Comparison of ENCODE assay signal across 14 cellular contexts in the genomic region with DNA sequence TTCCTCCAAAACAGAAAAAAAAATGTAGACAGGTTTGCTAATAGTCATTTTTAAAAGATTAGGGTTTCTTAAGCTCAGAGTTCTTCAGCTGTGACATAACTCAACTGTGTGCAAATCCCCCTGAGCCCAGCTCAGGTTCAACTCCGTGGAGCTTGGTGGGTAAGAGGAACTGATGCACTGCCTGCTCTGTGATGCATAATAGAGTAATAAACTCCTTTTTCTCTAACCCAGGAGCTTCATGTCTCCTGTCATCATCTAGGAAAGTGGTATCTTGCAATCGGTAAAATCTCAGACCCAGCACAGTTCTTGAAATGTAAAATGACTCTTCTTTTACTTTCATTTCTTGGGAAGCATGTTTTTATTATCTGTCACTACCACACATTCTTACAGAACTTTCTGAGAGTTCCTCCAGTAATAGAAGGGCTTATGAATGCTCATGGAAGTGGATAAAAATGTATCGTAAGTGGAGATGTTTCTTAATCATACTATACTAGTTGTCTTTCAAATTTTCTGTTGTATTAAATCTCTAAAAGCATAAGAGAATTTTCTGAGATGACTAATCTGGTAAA.
DNase-seq lines count a peak whose midpoint lies in the region; ATAC-seq and TF ChIP-seq lines count a peak whose summit lies in the region.
"Had no signal": no experiment of that assay in that cellular context is flagged by ENCODE, and none has a peak within 500 bp of the region (broad histone marks: within the 10 kb centered on the region; RNA-seq: fewer than 3 reads in every experiment).

No MANE protein-coding gene starts in this region.

- H3K27ac ChIP-seq in AG04450 (ENCODE audit: low read depth, low read length) (no peak overlapping the region), WERI-Rb-1 (no peak overlapping the region), muscle layer of duodenum (ENCODE audit: low read length) (no peak overlapping the region)
- H3K27ac ChIP-seq: dorsolateral prefrontal cortex had no signal

- ATAC-seq in HG02981 (IDR thresholded peaks at IDR 0.05; ENCODE audit: unreplicated experiment): peak; percentile 65
- no peak for ATAC-seq in GM18868 (IDR thresholded peaks at IDR 0.05; ENCODE audit: unreplicated experiment)
- ATAC-seq: left cardiac atrium had no signal

- CTCF ChIA-PET in AG04450 (lab: Charles Lee): interaction anchor here (1.1 kb wide), 1 partner anchor 10 kb away, joined by 3 read pairs; no protein-coding TSS in a partner anchor

- H3K4me3 ChIP-seq in AG04450 (ENCODE audit: low read depth, low read length) (peak overlapping the region; percentile 34), WERI-Rb-1 (ENCODE audit: low read depth, low read length) (no peak overlapping the region), muscle layer of duodenum (ENCODE audit: low read depth in 1 of 2, low read length in 2 of 2) (peak overlapping the region; percentile 12 to 37)

- TF ChIP-seq CTCF in AG04450 (IDR thresholded peaks at IDR 0.05; ENCODE audit: low read depth, low read length) (no peak), WERI-Rb-1 (IDR thresholded peaks at IDR 0.05; ENCODE audit: low read depth, low read length) (no peak)

- H3K27me3 ChIP-seq in AG04450 (ENCODE audit: control insufficient read depth, insufficient read depth, low read length): no peaks in the 10 kb centered on the region
- no peaks in the 10 kb centered on the region for H3K27me3 ChIP-seq in WERI-Rb-1 (ENCODE audit: insufficient read depth, low read depth, severe bottlenecking)
- H3K27me3 ChIP-seq in muscle layer of duodenum (ENCODE audit: low read depth, low read length): no peaks in the 10 kb centered on the region
- H3K27me3 ChIP-seq: BE2C had no signal

- no peak for DNase-seq in AG04450 (ENCODE audit: low read depth, low spot score)
- DNase-seq in WERI-Rb-1: peak; percentile 32
- DNase-seq in HPDE6-E6E7 (ENCODE audit: extremely low spot score): no peak
- no peak for DNase-seq in erythroblast (lab: John Stamatoyannopoulos, UW)
- DNase-seq in activated effector memory CD4-positive, alpha-beta T cell treated with Interleukin-2 at 50 U/mL for 16 hours: no peak
- DNase-seq: BE2C, dorsolateral prefrontal cortex, left cardiac atrium, NCI-H1105 treated with DMSO at 0.1 percent for 48 hours, NCI-H510A treated with DMSO at 0.1 percent for 48 hours, SHP77 treated with DMSO at 0.1 percent for 48 hours had no signal

- H3K36me3 ChIP-seq in WERI-Rb-1 (no peaks in the 10 kb centered on the region), muscle layer of duodenum (ENCODE audit: control insufficient read depth in 1 of 2, insufficient read depth in 2 of 2, low read length in 2 of 2) (no peaks in the 10 kb centered on the region)
- H3K36me3 ChIP-seq: BE2C had no signal

- no peaks in the 10 kb centered on the region for H3K4me1 ChIP-seq in muscle layer of duodenum (ENCODE audit: control insufficient read depth in 1 of 2, insufficient read depth in 2 of 2, low read length in 2 of 2)
- H3K4me1 ChIP-seq: BE2C had no signal

- POLR2A ChIA-PET in AG04450 (lab: Yijun Ruan, JAX): no interaction called here

- H3K9me3 ChIP-seq in AG04450 (ENCODE audit: control insufficient read depth, insufficient read depth, low read length): no peaks in the 10 kb centered on the region; the same call in 1 of the 2 replicates
- H3K9me3 ChIP-seq in WERI-Rb-1 (ENCODE audit: severe bottlenecking): no peaks in the 10 kb centered on the region
- H3K9me3 ChIP-seq in muscle layer of duodenum (ENCODE audit: control insufficient read depth in 1 of 2, low read length in 2 of 2): no peaks in the 10 kb centered on the region
- H3K9me3 ChIP-seq: BE2C had no signal

- no peak for TF ChIP-seq POLR2A in erythroblast (IDR thresholded peaks at IDR 0.05; ENCODE audit: low read length)
